7 cellular contexts compared by ENCODE assay signal in the genomic region with DNA sequence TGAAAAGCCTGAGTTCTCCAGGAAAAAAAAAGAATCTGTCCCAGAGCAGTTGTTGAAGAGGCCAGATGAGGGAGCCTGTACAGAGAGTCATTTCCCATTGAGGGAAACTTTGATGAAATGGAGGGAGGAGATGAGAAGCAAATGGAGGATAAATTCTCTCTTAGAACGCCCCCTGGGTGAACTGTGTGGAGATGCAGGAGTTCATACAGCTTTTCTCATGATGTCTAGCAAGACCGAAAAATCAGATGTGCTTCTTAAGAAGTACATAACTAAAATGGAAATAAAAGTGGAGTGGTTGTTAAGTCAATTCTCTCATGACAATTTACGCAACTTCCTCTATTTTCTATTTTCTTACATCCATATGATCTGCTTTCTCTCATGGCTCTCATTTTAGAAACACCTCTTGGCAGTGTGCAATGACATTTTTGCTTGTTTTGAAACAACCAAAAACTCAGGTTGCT.
DNase-seq lines count a peak whose midpoint lies in the region; ATAC-seq, FAIRE-seq and TF ChIP-seq lines count a peak whose summit lies in the region.

No MANE protein-coding gene starts in this region.

- H3K4me1 ChIP-seq in psoas muscle = no peaks in the 10 kb centered on the region

- peak; percentile 64 for TF ChIP-seq CTCF in choroid plexus epithelial cell (conservative IDR thresholded peaks at IDR 0.05; ENCODE audit: low read depth, low read length)
- TF ChIP-seq CTCF in retinal pigment epithelial cell (conservative IDR thresholded peaks at IDR 0.05; ENCODE audit: low read depth, low read length) = peak; percentile 44
- TF ChIP-seq CTCF in psoas muscle (IDR thresholded peaks at IDR 0.05) = no peak

- H3K27ac ChIP-seq in psoas muscle = no peak overlapping the region

- H3K36me3 ChIP-seq in psoas muscle (ENCODE audit: insufficient read depth in 1 of 2, low read depth in 1 of 2) = no peaks in the 10 kb centered on the region

- H3K27me3 ChIP-seq in psoas muscle (ENCODE audit: insufficient read depth in 3 of 3, low read length in 2 of 3) = no peaks in the 10 kb centered on the region

- intact Hi-C loops in psoas muscle (cut with DNase I) = no loop called here

- 59 to 76% (median 72%) methylated on average over 3 of the region's 3 CpGs for WGBS in psoas muscle, 3 donors

- H3K4me3 ChIP-seq in choroid plexus epithelial cell (ENCODE audit: low read depth, low read length) (no peak overlapping the region), retinal pigment epithelial cell (ENCODE audit: low read length) (no peak overlapping the region), psoas muscle (no peak overlapping the region)

- TF ChIP-seq POLR2A in H54 (IDR thresholded peaks at IDR 0.05; ENCODE audit: low read depth, low read length) = no peak

- DNase-seq in H54 (ENCODE audit: insufficient read length, low spot score) (peak; percentile 15), NCI-H524 treated with DMSO at 0.1 percent for 48 hours (lab: John Stamatoyannopoulos, UW) (peak; percentile 3), choroid plexus epithelial cell (ENCODE audit: low read depth) (peak; percentile 76), retinal pigment epithelial cell (ENCODE audit: low read depth) (no peak), cortex of kidney (lab: John Stamatoyannopoulos, UW) (no peak), psoas muscle (no peak)

- H3K9me3 ChIP-seq in psoas muscle = no peaks in the 10 kb centered on the region

- no peak for ATAC-seq in GM18873 (IDR thresholded peaks at IDR 0.05; ENCODE audit: low FRiP score, unreplicated experiment)
- ATAC-seq in psoas muscle = no peak

- FAIRE-seq in H54 (lab: Jason Lieb, UNC) = peak; percentile 55

Comparison
In these comparisons a context has a peak if more than half of its experiments do, and no peak if none do; other contexts are left out.
1. DNase-seq: peak in H54 (single experiment), NCI-H524 treated with DMSO at 0.1 percent for 48 hours (single experiment) and choroid plexus epithelial cell (single experiment); none in retinal pigment epithelial cell (single experiment), cortex of kidney (single experiment) and psoas muscle (0 of 2).